ENCODE assay signal across 18 cellular contexts in genomic region chr5:135750506-135750905, GRCh38.
DNase-seq lines count a peak whose midpoint lies in the region; ATAC-seq, FAIRE-seq and TF ChIP-seq lines count a peak whose summit lies in the region.
"Had no signal": no experiment of that assay in that cellular context is flagged by ENCODE, and none has a peak within 500 bp of the region (broad histone marks: within the 10 kb centered on the region; RNA-seq: fewer than 3 reads in every experiment).

No MANE protein-coding gene starts in this region.

- H3K9me3 ChIP-seq in H1 (ENCODE audit: insufficient read depth in 2 of 2, low read depth in 1 of 2, low read length in 1 of 2) (peaks cover 8 to 9% of the 10 kb centered on the region in 2 experiments; a peak in 3 of 4 replicates), prostate gland (no peaks in the 10 kb centered on the region)
- H3K9me3 ChIP-seq: psoas muscle had no signal

- no peak overlapping the region for H3K23ac ChIP-seq in H1 (ENCODE audit: insufficient read length)

- H2AFZ ChIP-seq in H1 (ENCODE audit: low read length), result no peak overlapping the region

- FAIRE-seq in H1 (lab: Jason Lieb, UNC), result no peak
- FAIRE-seq: TTC549 had no signal

- no peak overlapping the region for H2AK5ac ChIP-seq in H1 (ENCODE audit: low read depth, low read length)

- no peak overlapping the region for H2BK5ac ChIP-seq in H1 (ENCODE audit: low read depth, low read length)

- H3K4ac ChIP-seq in H1 (replicated peaks; ENCODE audit: insufficient read length, low read depth, low read length), result no peak overlapping the region

- H3K36me3 ChIP-seq in H1 (ENCODE audit: control insufficient read depth in 2 of 4, insufficient read depth in 4 of 4, low read length in 3 of 4), result no peaks in the 10 kb centered on the region
- H3K36me3 ChIP-seq in prostate gland, result no peaks in the 10 kb centered on the region

- no peak overlapping the region for H2BK120ac ChIP-seq in H1 (replicated peaks; ENCODE audit: low read depth, low read length)

- H3K56ac ChIP-seq in H1 (replicated peaks; ENCODE audit: insufficient read length, low read depth, low read length), result no peak overlapping the region

- intact Hi-C loops in prostate gland (cut with DNase I), result no loop called here

- no peak overlapping the region for H2BK12ac ChIP-seq in H1 (ENCODE audit: low read depth, low read length)

- ATAC-seq in HG02798 (IDR thresholded peaks at IDR 0.05; ENCODE audit: poor library complexity, unreplicated experiment), result no peak
- no peak for ATAC-seq in HG03342 (IDR thresholded peaks at IDR 0.05; ENCODE audit: unreplicated experiment)
- ATAC-seq: left ventricle myocardium superior, psoas muscle had no signal

- TF ChIP-seq EP300 in H1 (IDR thresholded peaks at IDR 0.05; ENCODE audit: borderline replicate concordance in 1 of 2, low read depth in 2 of 2, low read length in 2 of 2), result no peak

- no peak overlapping the region for H3K18ac ChIP-seq in H1 (ENCODE audit: extremely low read depth, low read length)

- no peak overlapping the region for H4K91ac ChIP-seq in H1 (replicated peaks; ENCODE audit: insufficient read length, low read length)

- DNase-seq in GM10266 (ENCODE audit: extremely low spot score) (no peak), NB4 (ENCODE audit: low read depth) (no peak), H1 (ENCODE audit: low read depth in 1 of 2, low spot score in 2 of 2) (no peak), prostate gland (ENCODE audit: low spot score) (no peak), HPDE6-E6E7 (ENCODE audit: extremely low spot score) (no peak)
- DNase-seq: activated CD4-positive, alpha-beta T cell treated with anti-CD3 and anti-CD28 coated beads, Interleukin-2, amount 50 U/mL, for 48 hours; activated naive CD8-positive, alpha-beta T cell treated with anti-CD3 and anti-CD28 coated beads, Interleukin-2, amount 10 ng/mL, durations not matched to agents 7 days and 5 days; activated T-cell treated with anti-CD3 and anti-CD28 coated beads, Interleukin-2, amount 50 U/mL, for 24 hours; effector CD8-positive, alpha-beta T cell; left ventricle myocardium superior; NCI-H1105 treated with DMSO at 0.1 percent for 48 hours; psoas muscle; stimulated activated CD4-positive, alpha-beta T cell treated with anti-CD3 and anti-CD28 coated beads, Interleukin-15, amount 100 ng/mL, for 24 hours had no signal

- H3K4me1 ChIP-seq in H1 (replicated peaks in 1 of 4; ENCODE audit: control insufficient read depth in 3 of 4, insufficient read depth in 4 of 4, low read length in 3 of 4) (no peaks in the 10 kb centered on the region), prostate gland (replicated peaks) (no peaks in the 10 kb centered on the region)
- H3K4me1 ChIP-seq: psoas muscle had no signal

- H4K20me1 ChIP-seq in H1 (replicated peaks in 1 of 2; ENCODE audit: control insufficient read depth in 1 of 2, insufficient read depth in 2 of 2, low read length in 2 of 2), result no peaks in the 10 kb centered on the region

- no peak overlapping the region for H3K27ac ChIP-seq in 22Rv1
- H3K27ac ChIP-seq in H1 (ENCODE audit: low read depth, low read length), result no peak overlapping the region
- H3K27ac ChIP-seq in prostate gland, result no peak overlapping the region
- H3K27ac ChIP-seq: psoas muscle, SK-N-MC had no signal

- H2BK15ac ChIP-seq in H1 (ENCODE audit: low read length), result no peak overlapping the region

- H3K4me3 ChIP-seq in NB4 (ENCODE audit: low read depth, low read length) (no peak overlapping the region), H1 (ENCODE audit: extremely low read depth in 1 of 4, insufficient read depth in 2 of 4, low read depth in 3 of 4, low read length in 4 of 4) (no peak overlapping the region), prostate gland (no peak overlapping the region)
- H3K4me3 ChIP-seq: psoas muscle, SK-N-MC had no signal

- H3K27me3 ChIP-seq in H1 (replicated peaks in 1 of 4; ENCODE audit: control insufficient read depth in 3 of 4, extremely low read depth in 1 of 4, insufficient read depth in 3 of 4, low read length in 3 of 4) (no peaks in the 10 kb centered on the region), prostate gland (replicated peaks; ENCODE audit: insufficient read depth) (no peaks in the 10 kb centered on the region)

- H4K8ac ChIP-seq in H1 (ENCODE audit: extremely low read depth, insufficient read depth, low read length), result no peak overlapping the region

- H3K4me2 ChIP-seq in H1 (ENCODE audit: insufficient read depth in 1 of 2, low read depth in 2 of 2, low read length in 2 of 2), result no peak overlapping the region

- CTCF ChIA-PET in H1 (lab: Charles Lee; ENCODE audit: partially characterized antibody), result interaction anchor here (0.6 to 2.1 kb wide), 17 partner anchors 10 to 285 kb away, joined by 3 to 10 read pairs (median 4); partner anchors contain the start of gene SLC25A48

- H3K23me2 ChIP-seq in H1 (ENCODE audit: low read depth, low read length), result no peaks in the 10 kb centered on the region

- no peak overlapping the region for H2BK20ac ChIP-seq in H1 (ENCODE audit: low read length)

- TF ChIP-seq POLR2A in NB4 (IDR thresholded peaks at IDR 0.05; ENCODE audit: extremely low read depth, insufficient read length) (no peak), H1 (IDR thresholded peaks at IDR 0.05; ENCODE audit: control extremely low read depth in 1 of 2, low read depth in 2 of 2, low read length in 2 of 2) (no peak), prostate gland (IDR thresholded peaks at IDR 0.05) (no peak)

- no peak overlapping the region for H3K14ac ChIP-seq in H1 (ENCODE audit: insufficient read length)

- TF ChIP-seq CTCF in 22Rv1 (IDR thresholded peaks at IDR 0.05) (peak; percentile 39; the same call in 1 of the 2 replicates), GM10266 (IDR thresholded peaks at IDR 0.05; ENCODE audit: control insufficient read depth, insufficient read depth, low read depth, missing control alignments) (peak; percentile 3), NB4 (IDR thresholded peaks at IDR 0.05; ENCODE audit: low read depth, low read length) (peak; percentile 32), H1 (IDR thresholded peaks at IDR 0.05; ENCODE audit: control extremely low read depth in 1 of 3, insufficient read depth in 1 of 3, low read depth in 1 of 3, low read length in 3 of 3) (peak; percentile 59 to 71 (median 64)), prostate gland (IDR thresholded peaks at IDR 0.05) (no peak)

- H3K9ac ChIP-seq in H1 (replicated peaks in 1 of 4; ENCODE audit: extremely low read depth in 1 of 4, low read depth in 3 of 4, low read length in 3 of 4), result no peak overlapping the region

- H4K5ac ChIP-seq in H1 (ENCODE audit: insufficient read length, low read depth, low read length), result no peak overlapping the region

- POLR2A ChIA-PET in H1 (lab: Charles Lee; ENCODE audit: partially characterized antibody), result no interaction called here

- peak; percentile 18 to 40; a peak in 2 of 4 replicates for TF ChIP-seq RAD21 in H1 (IDR thresholded peaks at IDR 0.05 in 1 of 2, conservative IDR thresholded peaks at IDR 0.05 in 1 of 2; ENCODE audit: low read depth in 2 of 2, low read length in 2 of 2)

- no peaks in the 10 kb centered on the region for H3K79me1 ChIP-seq in H1 (ENCODE audit: low read depth, low read length)

- WGBS in H1 (ENCODE audit: extremely low coverage in 1 of 2, insufficient coverage in 1 of 2, insufficient read length in 1 of 2, insufficient replicate concordance in 2 of 2, low coverage in 1 of 2, low lambda C conversion rate in 2 of 2, missing lambda C conversion rate in 1 of 2), 2 experiments, result 77% methylated on average over 4 of the region's 4 CpGs; no CpG with 5 or more reads in 1 of the 2 experiments
- 55% methylated on average over 4 of the region's 4 CpGs for whole genome bisulfite sequencing in prostate gland

- no peaks in the 10 kb centered on the region for H3K79me2 ChIP-seq in H1 (ENCODE audit: control insufficient read depth in 1 of 2, insufficient read depth in 2 of 2, low read length in 2 of 2)

TF ChIP-seq in H1, 55 proteins besides CTCF, POLR2A, EP300 and RAD21:
- TF ChIP-seq SIRT6 (IDR thresholded peaks at IDR 0.05; ENCODE audit: low read length) (no peak), SUZ12 (IDR thresholded peaks at IDR 0.05; ENCODE audit: low read length) (no peak), RBBP5 (IDR thresholded peaks at IDR 0.05; ENCODE audit: borderline replicate concordance, low read depth, low read length) (no peak), EZH2 (IDR thresholded peaks at IDR 0.05; ENCODE audit: low read depth, low read length, severe bottlenecking) (no peak), CREB1 (IDR thresholded peaks at IDR 0.05) (no peak), FOSL1 (IDR thresholded peaks at IDR 0.05; ENCODE audit: insufficient read depth, low read depth, low read length) (no peak), ASH2L (IDR thresholded peaks at IDR 0.05; ENCODE audit: low read length) (no peak), SP4 (IDR thresholded peaks at IDR 0.05; ENCODE audit: low read length) (no peak), CTBP2 (IDR thresholded peaks at IDR 0.05; ENCODE audit: borderline replicate concordance, insufficient read depth, insufficient read length, low read length) (no peak)

Comparison
In these comparisons a context has a peak if more than half of its experiments do, and no peak if none do; other contexts are left out.
1. CTCF ChIP-seq: peak in 22Rv1 (single experiment), GM10266 (single experiment), NB4 (single experiment) and H1 (3 of 3); none in prostate gland (0 of 4).